9 cellular contexts compared by ENCODE assay signal in genomic region chr10:35409094-35409582, GRCh38.
DNase-seq lines count a peak whose midpoint lies in the region; ATAC-seq and TF ChIP-seq lines count a peak whose summit lies in the region.
"Had no signal": no experiment of that assay in that cellular context is flagged by ENCODE, and none has a peak within 500 bp of the region (broad histone marks: within the 10 kb centered on the region; RNA-seq: fewer than 3 reads in every experiment).

No MANE protein-coding gene starts in this region.

- H3K79me2 ChIP-seq in PC-3 (ENCODE audit: low read length): peaks cover 78% of the 10 kb centered on the region

- H3K9ac ChIP-seq in PC-3 (ENCODE audit: low read length): no peak overlapping the region

- H3K9me2 ChIP-seq in PC-3 (replicated peaks; ENCODE audit: low read length): no peaks in the 10 kb centered on the region

- intact Hi-C loops in PC-3 (cut with micrococcal nuclease): no loop called here

- H4K20me1 ChIP-seq in PC-3 (ENCODE audit: low read length): peaks cover 35% of the 10 kb centered on the region

- TF ChIP-seq CTCF in BE2C (IDR thresholded peaks at IDR 0.05; ENCODE audit: low read depth, low read length) (no peak), PC-3 (conservative IDR thresholded peaks at IDR 0.05; ENCODE audit: low read depth, low read length) (no peak), fibroblast of villous mesenchyme (IDR thresholded peaks at IDR 0.05; ENCODE audit: insufficient read depth, low read depth, low read length) (no peak)

- H3K4me2 ChIP-seq in PC-3 (ENCODE audit: low read length): no peak overlapping the region

- BruUV-seq in PC-3 (replicated peaks; lab: Mats Ljungman, UMichigan): no TSS peak

- no peaks in the 10 kb centered on the region for H3F3A ChIP-seq in PC-3 (ENCODE audit: low read length, unreplicated experiment)

- H3K27ac ChIP-seq in PC-3 (ENCODE audit: low read length): no peak overlapping the region
- H3K27ac ChIP-seq: cardiac muscle cell had no signal

- H3K9me3 ChIP-seq in BE2C (no peaks in the 10 kb centered on the region), PC-3 (ENCODE audit: low read length) (no peaks in the 10 kb centered on the region)

- H2AFZ ChIP-seq in PC-3 (ENCODE audit: low read length): no peak overlapping the region

- H3K4me3 ChIP-seq in BE2C (ENCODE audit: low read depth, low read length): no peak overlapping the region
- no peak overlapping the region for H3K4me3 ChIP-seq in PC-3 (ENCODE audit: low read length)
- H3K4me3 ChIP-seq in fibroblast of villous mesenchyme (ENCODE audit: low read depth, low read length): no peak overlapping the region
- H3K4me3 ChIP-seq: cardiac muscle cell had no signal

- ATAC-seq in GM19463 (IDR thresholded peaks at IDR 0.05; ENCODE audit: unreplicated experiment) (peak; percentile 95), PC-3 (peak; percentile 82), GM21825 (IDR thresholded peaks at IDR 0.05; ENCODE audit: unreplicated experiment) (no peak)

- POLR2A ChIA-PET in PC-3 (lab: Charles Lee; ENCODE audit: unreplicated experiment): interaction anchor here (0.6 kb wide), 1 partner anchor 16 kb away, joined by 3 read pairs; no protein-coding TSS in a partner anchor

- no peaks in the 10 kb centered on the region for H3K36me3 ChIP-seq in BE2C
- H3K36me3 ChIP-seq in PC-3 (ENCODE audit: low read depth, low read length): no peaks in the 10 kb centered on the region
- H3K36me3 ChIP-seq: cardiac muscle cell had no signal

- H3K4me1 ChIP-seq in BE2C: 0 out of 2 replicates have a peak, but pooled peaks cover 3% of the 10 kb centered on the region
- peaks cover 12% of the 10 kb centered on the region for H3K4me1 ChIP-seq in PC-3 (ENCODE audit: insufficient read depth, low read length)

- peak; percentile 36 for DNase-seq in BE2C
- DNase-seq in PC-3: peak; percentile 59
- peak; percentile 88 for DNase-seq in fibroblast of villous mesenchyme (ENCODE audit: low read depth)
- peak; percentile 88 for DNase-seq in renal cortical epithelial cell (ENCODE audit: low read depth)
- no peak for DNase-seq in NCI-H345 (lab: John Stamatoyannopoulos, UW)
- no peak for DNase-seq in central memory CD4-positive, alpha-beta T cell

- CTCF ChIA-PET in PC-3 (lab: Charles Lee): interaction anchor here (0.6 kb wide), 1 partner anchor 154 kb away, joined by 3 read pairs; no protein-coding TSS in a partner anchor

- H3K27me3 ChIP-seq in BE2C (no peaks in the 10 kb centered on the region), PC-3 (ENCODE audit: low read length) (no peaks in the 10 kb centered on the region)
- H3K27me3 ChIP-seq: cardiac muscle cell had no signal

Comparison
In these comparisons a context has a peak if more than half of its experiments do, and no peak if none do; other contexts are left out.
1. DNase-seq: peak in BE2C (single experiment), PC-3 (single experiment), fibroblast of villous mesenchyme (single experiment) and renal cortical epithelial cell (single experiment); none in NCI-H345 (single experiment) and central memory CD4-positive, alpha-beta T cell (single experiment).